In the genomic region with DNA sequence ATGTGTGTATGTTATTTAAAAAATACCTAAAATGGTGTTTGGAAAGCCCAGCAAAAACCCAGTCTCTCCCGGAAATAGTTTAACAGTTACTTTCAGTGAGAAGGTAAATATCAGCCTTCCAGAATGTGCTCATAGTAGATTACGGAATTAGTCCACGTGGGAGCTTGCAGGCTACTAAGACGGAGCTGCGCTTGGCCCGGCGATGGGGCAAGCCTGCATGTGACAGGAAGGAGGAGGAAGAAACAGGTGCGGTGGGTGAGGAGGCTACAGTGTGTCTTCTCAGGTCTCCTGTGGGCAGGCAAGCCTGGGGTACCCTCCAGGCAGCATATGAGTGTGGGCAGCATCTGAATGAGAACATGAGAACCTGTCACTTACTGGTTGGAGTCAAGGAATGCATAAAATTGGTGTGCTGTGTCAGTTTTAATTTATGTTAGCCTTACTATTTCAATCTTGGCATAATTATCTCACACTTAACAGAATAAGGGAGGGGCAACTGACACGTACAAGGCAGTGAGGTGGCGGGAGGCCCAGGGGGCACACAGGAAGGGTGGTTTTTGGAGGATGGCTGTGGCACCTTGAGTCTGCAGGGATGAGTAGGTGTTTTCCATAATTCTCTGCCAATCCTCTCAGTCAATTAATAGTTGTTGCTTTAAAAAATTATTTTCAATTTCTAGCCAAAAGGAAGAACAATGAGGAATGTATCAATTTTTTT, we compare ENCODE assay signal across 1 cellular context.
A peak's percentile ranks its signal among the peaks of the same experiment; 100 is the strongest.
TF ChIP-seq lines count a peak whose summit lies in the region.

No MANE protein-coding gene starts in this region.

TF ChIP-seq in HepG2, 621 proteins besides CTCF, POLR2A, EP300 and RAD21:
- TF ChIP-seq, protein P1, sequence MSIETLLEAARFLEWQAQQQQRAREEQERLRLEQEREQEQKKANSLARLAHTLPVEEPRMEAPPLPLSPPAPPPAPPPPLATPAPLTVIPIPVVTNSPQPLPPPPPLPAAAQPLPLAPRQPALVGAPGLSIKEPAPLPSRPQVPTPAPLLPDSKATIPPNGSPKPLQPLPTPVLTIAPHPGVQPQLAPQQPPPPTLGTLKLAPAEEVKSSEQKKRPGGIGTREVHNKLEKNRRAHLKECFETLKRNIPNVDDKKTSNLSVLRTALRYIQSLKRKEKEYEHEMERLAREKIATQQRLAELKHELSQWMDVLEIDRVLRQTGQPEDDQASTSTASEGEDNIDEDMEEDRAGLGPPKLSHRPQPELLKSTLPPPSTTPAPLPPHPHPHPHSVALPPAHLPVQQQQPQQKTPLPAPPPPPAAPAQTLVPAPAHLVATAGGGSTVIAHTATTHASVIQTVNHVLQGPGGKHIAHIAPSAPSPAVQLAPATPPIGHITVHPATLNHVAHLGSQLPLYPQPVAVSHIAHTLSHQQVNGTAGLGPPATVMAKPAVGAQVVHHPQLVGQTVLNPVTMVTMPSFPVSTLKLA (IDR thresholded peaks at IDR 0.05): peak; percentile 10; the same call in 1 of the 2 replicates
- TF ChIP-seq HIVEP1 (CRISPR knock-in tag; IDR thresholded peaks at IDR 0.05) (no peak), ZNF296 (CRISPR knock-in tag; conservative IDR thresholded peaks at IDR 0.05) (no peak)
